Comparison of ENCODE assay signal across 1 cellular context in the genomic region with DNA sequence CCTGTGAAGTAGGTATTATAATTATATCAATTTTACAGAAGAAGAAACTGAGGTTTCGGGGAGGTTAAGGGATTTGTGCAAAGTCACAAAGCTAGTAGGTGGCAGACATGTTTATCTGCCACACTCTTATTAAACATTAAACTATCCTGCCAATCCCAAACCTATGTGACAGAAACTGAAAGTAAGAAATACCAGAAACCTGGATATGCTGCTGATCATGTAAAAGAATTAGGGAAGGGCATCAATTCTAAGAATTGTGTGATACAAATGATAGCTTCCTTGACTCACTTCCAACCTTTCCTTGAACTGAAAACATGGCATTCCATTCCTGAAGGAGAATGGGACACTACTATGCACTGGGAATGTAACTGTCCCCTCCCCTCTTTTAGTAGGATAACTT.
TF ChIP-seq lines count a peak whose summit lies in the region.

No MANE protein-coding gene starts in this region.

TF ChIP-seq in endothelial cell of umbilical vein, 7 proteins besides CTCF, POLR2A, EP300 and RAD21:
- TF ChIP-seq MYC (IDR thresholded peaks at IDR 0.05; ENCODE audit: low read depth, low read length) (no peak), JUN (IDR thresholded peaks at IDR 0.05; ENCODE audit: borderline replicate concordance, insufficient read depth, insufficient read length, low read depth) (no peak), EZH2 (IDR thresholded peaks at IDR 0.05; ENCODE audit: borderline replicate concordance, low read depth, low read length, severe bottlenecking) (no peak), FOS (IDR thresholded peaks at IDR 0.05; ENCODE audit: borderline replicate concordance, insufficient read depth, low read length) (no peak), POLR2AphosphoS5 (IDR thresholded peaks at IDR 0.05; ENCODE audit: insufficient read depth, low read depth, low read length) (no peak), GATA2 (IDR thresholded peaks at IDR 0.05; ENCODE audit: insufficient read depth, insufficient read length, low read depth, low read length) (no peak)
- TF ChIP-seq, protein P1, sequence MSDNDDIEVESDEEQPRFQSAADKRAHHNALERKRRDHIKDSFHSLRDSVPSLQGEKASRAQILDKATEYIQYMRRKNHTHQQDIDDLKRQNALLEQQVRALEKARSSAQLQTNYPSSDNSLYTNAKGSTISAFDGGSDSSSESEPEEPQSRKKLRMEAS (IDR thresholded peaks at IDR 0.05; ENCODE audit: insufficient read depth, insufficient read length): no peak
